Comparison of ENCODE assay signal across 31 cellular contexts in genomic region chr2:229825476-229825875, GRCh38.
A peak's percentile ranks its signal among the peaks of the same experiment; 100 is the strongest.
DNase-seq lines count a peak whose midpoint lies in the region; ATAC-seq, FAIRE-seq and TF ChIP-seq lines count a peak whose summit lies in the region.
"Had no signal": no experiment of that assay in that cellular context is flagged by ENCODE, and none has a peak within 500 bp of the region (broad histone marks: within the 10 kb centered on the region; RNA-seq: fewer than 3 reads in every experiment).

No MANE protein-coding gene starts in this region.

- FAIRE-seq in GM12891 (lab: Jason Lieb, UNC) = peak; percentile 57

- no peak overlapping the region for H3K23ac ChIP-seq in mesenchymal stem cell (ENCODE audit: low read length in 2 of 2)

- no peaks in the 10 kb centered on the region for H3K36me3 Mint-ChIP-seq in glutamatergic neuron (ENCODE audit: unreplicated experiment)

- H2AFZ ChIP-seq in mammary epithelial cell (ENCODE audit: low read depth, low read length) = no peak overlapping the region
- H2AFZ ChIP-seq in mesenchymal stem cell (ENCODE audit: low read depth, low read length) = no peak overlapping the region

- CTCF ChIA-PET in mammary epithelial cell (lab: Charles Lee; ENCODE audit: low non-redundant PET) = no interaction called here

- WGBS in mammary epithelial cell (ENCODE audit: low coverage, missing lambda C conversion rate) = 63% methylated on average over 1 of the region's 1 CpG
- WGBS in mesenchymal stem cell = no CpG with 5 or more reads among the region's 1 CpG

- in situ Hi-C loops in mammary epithelial cell (cut with MboI; ENCODE audit: low sequenced_read_pairs in 2 of 2) = no loop called here

- H3K27me3 ChIP-seq in BE2C (no peaks in the 10 kb centered on the region), mammary epithelial cell (ENCODE audit: insufficient read depth, low read length) (no peaks in the 10 kb centered on the region), mesenchymal stem cell (ENCODE audit: control insufficient read depth in 1 of 2, insufficient read depth in 1 of 2, low read length in 2 of 2) (no peaks in the 10 kb centered on the region)
- H3K27me3 ChIP-seq: cardiac muscle cell, sigmoid colon had no signal

- H2BK5ac ChIP-seq in mesenchymal stem cell (ENCODE audit: low read depth, low read length, poor library complexity, severe bottlenecking) = no peak overlapping the region

- H4K91ac ChIP-seq in mesenchymal stem cell (ENCODE audit: low read length) = no peak overlapping the region

- H3K18ac ChIP-seq in mesenchymal stem cell (ENCODE audit: low read depth in 1 of 2, low read length in 2 of 2) = no peak overlapping the region

- H3K4me3 ChIP-seq in BE2C (ENCODE audit: low read depth, low read length) = no peak overlapping the region
- no peak overlapping the region for H3K4me3 ChIP-seq in mammary epithelial cell (replicated peaks in 1 of 3; ENCODE audit: insufficient read depth in 1 of 3, low read depth in 2 of 3, low read length in 3 of 3)
- no peak overlapping the region for H3K4me3 ChIP-seq in mesenchymal stem cell (ENCODE audit: insufficient read depth in 1 of 2, low read depth in 1 of 2, low read length in 2 of 2)
- H3K4me3 ChIP-seq in foreskin fibroblast (ENCODE audit: low read depth in 1 of 2, low read length in 2 of 2) = no peak overlapping the region
- H3K4me3 ChIP-seq: cardiac muscle cell, sigmoid colon, SK-N-MC, thoracic aorta had no signal

- dilution Hi-C loops in mammary epithelial cell (cut with HindIII; ENCODE audit: low sequenced_read_pairs) = no loop called here

- H3K14ac ChIP-seq in mesenchymal stem cell (ENCODE audit: low read length in 2 of 2) = no peak overlapping the region

- no peak overlapping the region for H3K27ac ChIP-seq in mammary epithelial cell (ENCODE audit: insufficient read depth, low read depth, low read length)
- H3K27ac ChIP-seq in mesenchymal stem cell (ENCODE audit: low read length, poor library complexity, severe bottlenecking) = no peak overlapping the region
- H3K27ac ChIP-seq: cardiac muscle cell, epithelial cell of prostate, sigmoid colon, SK-N-MC, thoracic aorta had no signal

- ATAC-seq in GM18511 (IDR thresholded peaks at IDR 0.05; ENCODE audit: unreplicated experiment) = no peak
- ATAC-seq: left colon; naive thymus-derived CD8-positive, alpha-beta T cell; stimulated activated naive CD8-positive, alpha-beta T cell treated with anti-CD3 and anti-CD28 coated beads, Interleukin-15, Interleukin-2, amounts not matched to agents 100 U/mL and 50 U/mL, for 24 hours; T-helper 17 cell had no signal

- no peak overlapping the region for H4K8ac ChIP-seq in mesenchymal stem cell (ENCODE audit: low read length)

- DNase-seq in BE2C = no peak
- no peak for DNase-seq in GM12891 (ENCODE audit: insufficient read length, low spot score)
- no peak for DNase-seq in mammary epithelial cell
- no peak for DNase-seq in glutamatergic neuron
- no peak for DNase-seq in mesenchymal stem cell
- DNase-seq in foreskin fibroblast = no peak
- no peak for DNase-seq in HPDE6-E6E7 (ENCODE audit: extremely low spot score)
- DNase-seq: activated CD4-positive, alpha-beta T cell treated with anti-CD3 and anti-CD28 coated beads for 4 hours; activated naive CD4-positive, alpha-beta T cell treated with Interleukin-2 at 50 U/mL for 16 hours; activated T-cell treated with anti-CD3 and anti-CD28 coated beads, Interleukin-2, amount 50 U/mL, for 48 hours; amniotic stem cell; foreskin melanocyte; left colon; naive thymus-derived CD8-positive, alpha-beta T cell; NCI-H1105 treated with DMSO at 0.1 percent for 48 hours; NCI-H2029; NCI-H345; NCI-H748 treated with DMSO at 0.1 percent for 48 hours; posterior cingulate gyrus; sigmoid colon; stimulated activated CD4-positive, alpha-beta T cell treated with anti-CD3 and anti-CD28 coated beads, Interleukin-15, amount 100 ng/mL, for 24 hours; stimulated activated naive CD8-positive, alpha-beta T cell treated with anti-CD3 and anti-CD28 coated beads, Interleukin-15, Interleukin-2, amounts not matched to agents 100 U/mL and 50 U/mL, for 24 hours; T-helper 17 cell had no signal

- H3K36me3 ChIP-seq in BE2C (peaks cover 11% of the 10 kb centered on the region), mammary epithelial cell (ENCODE audit: insufficient read depth, low read length) (peaks cover 27% of the 10 kb centered on the region), mesenchymal stem cell (ENCODE audit: control insufficient read depth in 1 of 2, insufficient read depth in 2 of 2, low read depth in 1 of 2, low read length in 2 of 2) (peaks cover 14 to 80% of the 10 kb centered on the region in 2 experiments)

- intact Hi-C loops in mammary epithelial cell (cut with micrococcal nuclease) = no loop called here

- no peak overlapping the region for H3K4me3 Mint-ChIP-seq in glutamatergic neuron (ENCODE audit: unreplicated experiment)
- H3K4me3 Mint-ChIP-seq: CD14-positive monocyte; dendritic cell treated with granulocyte-macrophage colony-stimulating factor and Interleukin-4, amounts not matched to agents 40 ng/mL and 50 ng/mL, for 4 days; mesothelial cell of epicardium; naive thymus-derived CD8-positive, alpha-beta T cell; T-helper 17 cell had no signal

- H3K4ac ChIP-seq in mesenchymal stem cell (ENCODE audit: low read depth in 1 of 2, low read length in 2 of 2) = no peak overlapping the region

- no peaks in the 10 kb centered on the region for H3K79me2 ChIP-seq in mammary epithelial cell (ENCODE audit: insufficient read depth, low read length)

- no peaks in the 10 kb centered on the region for H3K4me1 Mint-ChIP-seq in glutamatergic neuron (ENCODE audit: low read depth, unreplicated experiment)
- H3K4me1 Mint-ChIP-seq: CD14-positive monocyte, mesothelial cell of epicardium had no signal

- no peak overlapping the region for H2BK15ac ChIP-seq in mesenchymal stem cell (ENCODE audit: low read depth, poor library complexity, severe bottlenecking)

- H2AK5ac ChIP-seq in mesenchymal stem cell (ENCODE audit: low read length, severe bottlenecking) = no peak overlapping the region

- H3K9ac ChIP-seq in mammary epithelial cell (ENCODE audit: insufficient read depth, low read length) (no peak overlapping the region), mesenchymal stem cell (ENCODE audit: low read length) (no peak overlapping the region)

- TF ChIP-seq POLR2A in GM12891 (IDR thresholded peaks at IDR 0.05; ENCODE audit: low read depth, low read length) = no peak

- no peak overlapping the region for H2BK12ac ChIP-seq in mesenchymal stem cell (ENCODE audit: low read length in 2 of 2)

- H3K9me3 Mint-ChIP-seq in glutamatergic neuron (ENCODE audit: unreplicated experiment) = peaks cover 3% of the 10 kb centered on the region
- H3K9me3 Mint-ChIP-seq: dendritic cell treated with granulocyte-macrophage colony-stimulating factor and Interleukin-4, amounts not matched to agents 40 ng/mL and 50 ng/mL, for 4 days had no signal

- no TSS peak for BruUV-seq in mammary epithelial cell (replicated peaks; lab: Mats Ljungman, UMichigan)

- H3K4me1 ChIP-seq in BE2C = peaks cover 7% of the 10 kb centered on the region
- peaks cover 8% of the 10 kb centered on the region for H3K4me1 ChIP-seq in mammary epithelial cell (ENCODE audit: insufficient read depth, low read length)
- no peaks in the 10 kb centered on the region for H3K4me1 ChIP-seq in mesenchymal stem cell (ENCODE audit: control insufficient read depth, insufficient read depth, low read depth, low read length)

- H3K27ac Mint-ChIP-seq in glutamatergic neuron (ENCODE audit: unreplicated experiment) = no peak overlapping the region
- H3K27ac Mint-ChIP-seq: CD14-positive monocyte; dendritic cell treated with granulocyte-macrophage colony-stimulating factor and Interleukin-4, amounts not matched to agents 40 ng/mL and 50 ng/mL, for 4 days; mesothelial cell of epicardium; T-helper 17 cell had no signal

- H4K20me1 ChIP-seq in mammary epithelial cell (ENCODE audit: insufficient read depth, low read length) = no peaks in the 10 kb centered on the region

- H3K27me3 Mint-ChIP-seq in glutamatergic neuron (ENCODE audit: unreplicated experiment) = no peaks in the 10 kb centered on the region
- H3K27me3 Mint-ChIP-seq: dendritic cell treated with granulocyte-macrophage colony-stimulating factor and Interleukin-4, amounts not matched to agents 40 ng/mL and 50 ng/mL, for 4 days; naive thymus-derived CD8-positive, alpha-beta T cell; T-helper 17 cell had no signal

- no peak overlapping the region for H2BK120ac ChIP-seq in mesenchymal stem cell (ENCODE audit: low read depth, low read length)

- peaks cover 10% of the 10 kb centered on the region for H3K79me1 ChIP-seq in mesenchymal stem cell (replicated peaks; ENCODE audit: low read length, poor library complexity, severe bottlenecking)

- TF ChIP-seq CTCF in BE2C (IDR thresholded peaks at IDR 0.05; ENCODE audit: low read depth, low read length) (peak; percentile 26), mammary epithelial cell (conservative IDR thresholded peaks at IDR 0.05 in 1 of 2, IDR thresholded peaks at IDR 0.05 in 1 of 2; ENCODE audit: extremely low read depth in 1 of 2, insufficient read depth in 1 of 2, low read depth in 1 of 2, low read length in 2 of 2) (peak; percentile 3 to 9), glutamatergic neuron (IDR thresholded peaks at IDR 0.05; ENCODE audit: partially characterized antibody, unreplicated experiment) (peak; percentile 28), foreskin fibroblast (IDR thresholded peaks at IDR 0.05; ENCODE audit: low read depth, low read length) (no peak)

- no peak overlapping the region for H3K4me2 ChIP-seq in mammary epithelial cell (ENCODE audit: insufficient read depth, low read depth, low read length)
- H3K4me2 ChIP-seq in mesenchymal stem cell (ENCODE audit: low read length, poor library complexity, severe bottlenecking) = no peak overlapping the region

- H3K9me3 ChIP-seq in BE2C = no peaks in the 10 kb centered on the region
- no peaks in the 10 kb centered on the region for H3K9me3 ChIP-seq in mammary epithelial cell (replicated peaks; ENCODE audit: insufficient read depth, low read length)
- no peaks in the 10 kb centered on the region for H3K9me3 ChIP-seq in mesenchymal stem cell (ENCODE audit: control insufficient read depth, low read length)
- H3K9me3 ChIP-seq: sigmoid colon had no signal

TF ChIP-seq in GM12891, 5 proteins besides CTCF, POLR2A, EP300 and RAD21:
- no peak for TF ChIP-seq POLR2AphosphoS5 (IDR thresholded peaks at IDR 0.05; ENCODE audit: low read depth, low read length)
- TF ChIP-seq SPI1 (IDR thresholded peaks at IDR 0.05; ENCODE audit: low read depth, low read length) = no peak
- TF ChIP-seq PAX5 (IDR thresholded peaks at IDR 0.05; ENCODE audit: insufficient read depth, low read length, severe bottlenecking) = no peak
- no peak for TF ChIP-seq POU2F2 (IDR thresholded peaks at IDR 0.05; ENCODE audit: low read depth, low read length)
- TF ChIP-seq TAF1 (IDR thresholded peaks at IDR 0.05; ENCODE audit: low read depth, low read length) = no peak
TF ChIP-seq in GM12891: peak in this region for 0.
